ENCODE assay signal across 18 cellular contexts in the genomic region with DNA sequence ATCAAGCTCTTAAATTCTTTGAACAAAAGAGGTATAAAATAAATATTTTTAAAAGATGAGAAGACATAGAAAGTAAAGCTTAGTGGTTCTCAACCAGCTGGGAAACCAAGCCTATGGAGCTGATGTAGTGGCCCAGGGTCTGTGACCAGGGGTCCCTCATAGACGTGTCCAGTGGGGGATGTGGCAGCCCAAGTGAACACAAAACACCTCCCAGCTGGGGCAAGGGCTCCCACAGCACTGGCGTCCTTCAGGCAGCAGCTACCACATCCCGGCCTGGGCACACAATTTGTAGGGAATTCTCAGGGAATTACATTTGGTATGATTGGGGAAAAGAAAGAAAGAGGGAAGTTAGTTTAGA. TPM values are rescaled to one million over a fixed set of nuclear protein-coding genes. Genes with fewer than 3 reads are reported as not detected.
A peak's percentile ranks its signal among the peaks of the same experiment; 100 is the strongest.
DNase-seq lines count a peak whose midpoint lies in the region; ATAC-seq and TF ChIP-seq lines count a peak whose summit lies in the region.
"Had no signal": no experiment of that assay in that cellular context is flagged by ENCODE, and none has a peak within 500 bp of the region (broad histone marks: within the 10 kb centered on the region; RNA-seq: fewer than 3 reads in every experiment).

No MANE protein-coding gene starts in this region.

- H3K9me3 ChIP-seq in SK-N-SH, result no peaks in the 10 kb centered on the region
- H3K9me3 ChIP-seq in adipocyte (ENCODE audit: control insufficient read depth, low read length), result no peaks in the 10 kb centered on the region
- H3K9me3 ChIP-seq in Peyer's patch, result no peaks in the 10 kb centered on the region
- H3K9me3 ChIP-seq: BLaER1 had no signal

- H3K4me1 ChIP-seq in SK-N-SH (ENCODE audit: control insufficient read depth in 1 of 2, insufficient read depth in 2 of 2, low read depth in 1 of 2, low read length in 1 of 2), result peaks cover 0 to 2% of the 10 kb centered on the region in 2 experiments; a peak in 2 of 4 replicates
- peaks cover 20% of the 10 kb centered on the region for H3K4me1 ChIP-seq in adipocyte (ENCODE audit: control insufficient read depth, insufficient read depth, low read length)
- no peaks in the 10 kb centered on the region for H3K4me1 ChIP-seq in Peyer's patch
- H3K4me1 ChIP-seq: BLaER1 had no signal

- no peak for TF ChIP-seq CTCF in SK-N-SH (IDR thresholded peaks at IDR 0.05)
- TF ChIP-seq CTCF in natural killer cell (IDR thresholded peaks at IDR 0.05), result no peak
- TF ChIP-seq CTCF in Peyer's patch (IDR thresholded peaks at IDR 0.05), result no peak

- peak overlapping the region; percentile 47 to 70 for H3K27ac Mint-ChIP-seq in natural killer cell treated with Interleukin-12 subunit alpha and Interleukin-12 subunit beta and Interleukin-15 and Interleukin-18, amount 100 ng/mL, for 72 hours
- no peak overlapping the region for H3K27ac Mint-ChIP-seq in natural killer cell
- H3K27ac Mint-ChIP-seq in stimulated activated effector memory CD8-positive, alpha-beta T cell treated with anti-CD3 and anti-CD28 coated beads, Interleukin-12 subunit alpha, Interleukin-12 subunit beta, amount 100 ng/mL, for 72 hours, result peak overlapping the region; percentile 58
- H3K27ac Mint-ChIP-seq: CD8-positive, alpha-beta T cell had no signal

- DNase-seq in SK-N-SH, result no peak
- DNase-seq in natural killer cell treated with Interleukin-12 subunit alpha and Interleukin-12 subunit beta and Interleukin-15 and Interleukin-18, amount 100 ng/mL, for 72 hours (ENCODE audit: low spot score), result no peak
- no peak for DNase-seq in natural killer cell
- DNase-seq in adipocyte (ENCODE audit: low read depth), result no peak
- no peak for DNase-seq in stimulated activated effector memory CD8-positive, alpha-beta T cell treated with anti-CD3 and anti-CD28 coated beads, Interleukin-12 subunit alpha, Interleukin-12 subunit beta, amount 100 ng/mL, for 72 hours (ENCODE audit: low spot score in 2 of 2)
- DNase-seq in Peyer's patch, result no peak
- DNase-seq: CD8-positive, alpha-beta T cell; DMS79 treated with DMSO at 0.1 percent for 48 hours; NCI-H1436; NCI-H2081; NCI-H524; SHP77 treated with DMSO at 0.1 percent for 48 hours had no signal

- WGBS in SK-N-SH (ENCODE audit: low lambda C conversion rate), result 74% methylated on average over 3 of the region's 3 CpGs

- peaks cover 9% of the 10 kb centered on the region for H3F3A ChIP-seq in SK-N-SH (replicated peaks; ENCODE audit: insufficient read depth)

- H3K36me3 ChIP-seq in SK-N-SH (replicated peaks in 1 of 2; ENCODE audit: control insufficient read depth in 1 of 2, insufficient read depth in 2 of 2, low read length in 1 of 2), result no peaks in the 10 kb centered on the region
- H3K36me3 ChIP-seq in adipocyte (ENCODE audit: control insufficient read depth, insufficient read depth, low read length, severe bottlenecking), result no peaks in the 10 kb centered on the region
- no peaks in the 10 kb centered on the region for H3K36me3 ChIP-seq in Peyer's patch
- H3K36me3 ChIP-seq: BLaER1 had no signal

- H3K4me3 ChIP-seq in SK-N-SH (ENCODE audit: low read depth in 2 of 2, low read length in 1 of 2), result no peak overlapping the region
- H3K4me3 ChIP-seq in adipocyte (ENCODE audit: low read length), result peak overlapping the region; percentile 41
- H3K4me3 ChIP-seq in Peyer's patch, result no peak overlapping the region
- H3K4me3 ChIP-seq: BLaER1 had no signal

- POLR2A ChIA-PET in SK-N-SH (lab: Yijun Ruan, JAX), result no interaction called here

- no peaks in the 10 kb centered on the region for H3K79me2 ChIP-seq in SK-N-SH (ENCODE audit: insufficient read depth)

- peaks cover 8 to 9% of the 10 kb centered on the region in 2 donors for H3K27me3 Mint-ChIP-seq in natural killer cell treated with Interleukin-12 subunit alpha and Interleukin-12 subunit beta and Interleukin-15 and Interleukin-18, amount 100 ng/mL, for 72 hours
- peaks cover 7 to 9% of the 10 kb centered on the region in 2 donors for H3K27me3 Mint-ChIP-seq in natural killer cell (ENCODE audit: low read depth in 2 of 2)

- peak overlapping the region; percentile 24 for H3K4me3 Mint-ChIP-seq in natural killer cell treated with Interleukin-12 subunit alpha and Interleukin-12 subunit beta and Interleukin-15 and Interleukin-18, amount 100 ng/mL, for 72 hours
- H3K4me3 Mint-ChIP-seq in natural killer cell, result no peak overlapping the region
- no peak overlapping the region for H3K4me3 Mint-ChIP-seq in stimulated activated effector memory CD8-positive, alpha-beta T cell treated with anti-CD3 and anti-CD28 coated beads, Interleukin-12 subunit alpha, Interleukin-12 subunit beta, amount 100 ng/mL, for 72 hours
- H3K4me3 Mint-ChIP-seq: CD8-positive, alpha-beta T cell had no signal

- H3K27me3 ChIP-seq in SK-N-SH (ENCODE audit: insufficient read depth) (no peaks in the 10 kb centered on the region), adipocyte (replicated peaks; ENCODE audit: control insufficient read depth, insufficient read depth, low read length) (no peaks in the 10 kb centered on the region), Peyer's patch (no peaks in the 10 kb centered on the region)
- H3K27me3 ChIP-seq: BLaER1 had no signal

- peaks cover 12% of the 10 kb centered on the region for H3K36me3 Mint-ChIP-seq in natural killer cell treated with Interleukin-12 subunit alpha and Interleukin-12 subunit beta and Interleukin-15 and Interleukin-18, amount 100 ng/mL, for 72 hours
- no peaks in the 10 kb centered on the region for H3K36me3 Mint-ChIP-seq in natural killer cell
- H3K36me3 Mint-ChIP-seq in stimulated activated effector memory CD8-positive, alpha-beta T cell treated with anti-CD3 and anti-CD28 coated beads, Interleukin-12 subunit alpha, Interleukin-12 subunit beta, amount 100 ng/mL, for 72 hours, result no peaks in the 10 kb centered on the region
- H3K36me3 Mint-ChIP-seq: CD8-positive, alpha-beta T cell had no signal

- no peak for TF ChIP-seq RAD21 in SK-N-SH (IDR thresholded peaks at IDR 0.05; ENCODE audit: low read length)

- peaks cover 4% of the 10 kb centered on the region for H3K9me3 Mint-ChIP-seq in natural killer cell treated with Interleukin-12 subunit alpha and Interleukin-12 subunit beta and Interleukin-15 and Interleukin-18, amount 100 ng/mL, for 72 hours
- H3K9me3 Mint-ChIP-seq in natural killer cell, result no peaks in the 10 kb centered on the region
- H3K9me3 Mint-ChIP-seq in stimulated activated effector memory CD8-positive, alpha-beta T cell treated with anti-CD3 and anti-CD28 coated beads, Interleukin-12 subunit alpha, Interleukin-12 subunit beta, amount 100 ng/mL, for 72 hours, result no peaks in the 10 kb centered on the region
- H3K9me3 Mint-ChIP-seq: CD8-positive, alpha-beta T cell had no signal

- TF ChIP-seq EP300 in SK-N-SH (IDR thresholded peaks at IDR 0.05; ENCODE audit: borderline replicate concordance in 1 of 2, low read depth in 1 of 2, low read length in 1 of 2), result no peak

- 0 out of 2 replicates have a peak overlapping the region, but pooled peaks have one; percentile 6 for H3K4me2 ChIP-seq in SK-N-SH
- H3K4me2 ChIP-seq: BLaER1 had no signal

- no peaks in the 10 kb centered on the region for H4K20me1 ChIP-seq in SK-N-SH (ENCODE audit: insufficient read depth)
- H4K20me1 ChIP-seq: BLaER1 had no signal

- H3K9me2 ChIP-seq in SK-N-SH, result no peaks in the 10 kb centered on the region

- ATAC-seq in SK-N-SH treated with all-trans-retinoic acid at 6 μM for 48 hours, result no peak
- no peak for ATAC-seq in natural killer cell treated with Interleukin-12 subunit alpha and Interleukin-12 subunit beta and Interleukin-15 and Interleukin-18, amount 100 ng/mL, for 72 hours
- no peak for ATAC-seq in natural killer cell
- no peak for ATAC-seq in stimulated activated effector memory CD8-positive, alpha-beta T cell treated with anti-CD3 and anti-CD28 coated beads, Interleukin-12 subunit alpha, Interleukin-12 subunit beta, amount 100 ng/mL, for 72 hours
- ATAC-seq in HG03354 (IDR thresholded peaks at IDR 0.05; ENCODE audit: poor library complexity, severe bottlenecking, unreplicated experiment), result no peak
- ATAC-seq: CD8-positive, alpha-beta T cell; Panc1 had no signal

- intact Hi-C loops in natural killer cell (cut with micrococcal nuclease), result no loop called here

- CTCF ChIA-PET in SK-N-SH (lab: Yijun Ruan, JAX), result interaction anchor here (1.1 to 4.0 kb wide), 3 partner anchors 19 to 502 kb away, joined by 3 to 23 read pairs (median 3); partner anchors contain the start of gene CCDC71L

- TF ChIP-seq POLR2A in Peyer's patch (IDR thresholded peaks at IDR 0.05), result no peak

- H3K9ac ChIP-seq in SK-N-SH (no peak overlapping the region), adipocyte (ENCODE audit: low read length) (no peak overlapping the region)
- H3K9ac ChIP-seq: BLaER1 had no signal

- peak overlapping the region in 1 of 2 experiments; percentile 43; a peak in 2 of 4 replicates for H3K27ac ChIP-seq in SK-N-SH (ENCODE audit: low read depth in 2 of 2, low read length in 1 of 2)
- peak overlapping the region in 1 of 4 donors; percentile 17 for H3K27ac ChIP-seq in Peyer's patch
- H3K27ac ChIP-seq: 22Rv1, BLaER1, HL-60 had no signal

- peaks cover 11 to 19% of the 10 kb centered on the region in 2 donors for H3K4me1 Mint-ChIP-seq in natural killer cell treated with Interleukin-12 subunit alpha and Interleukin-12 subunit beta and Interleukin-15 and Interleukin-18, amount 100 ng/mL, for 72 hours (ENCODE audit: low read depth in 2 of 2)
- no peaks in the 10 kb centered on the region for H3K4me1 Mint-ChIP-seq in natural killer cell
- H3K4me1 Mint-ChIP-seq in stimulated activated effector memory CD8-positive, alpha-beta T cell treated with anti-CD3 and anti-CD28 coated beads, Interleukin-12 subunit alpha, Interleukin-12 subunit beta, amount 100 ng/mL, for 72 hours, result peaks cover 22% of the 10 kb centered on the region

- H2AFZ ChIP-seq in SK-N-SH (ENCODE audit: low read depth), result no peak overlapping the region

TF ChIP-seq in SK-N-SH, 30 proteins besides CTCF, POLR2A, EP300 and RAD21 (continues in another document):
- TF ChIP-seq SIN3A (IDR thresholded peaks at IDR 0.05; ENCODE audit: borderline replicate concordance, low read depth, low read length), result no peak
- no peak for TF ChIP-seq GABPA (IDR thresholded peaks at IDR 0.05; ENCODE audit: low read depth)
- no peak for TF ChIP-seq TCF12 (IDR thresholded peaks at IDR 0.05)

TF ChIP-seq in SK-N-SH treated with all-trans-retinoic acid at 6 μM for 48 hours, 23 proteins besides CTCF, POLR2A, EP300 and RAD21:
- TF ChIP-seq ISL1 (CRISPR knock-in tag; IDR thresholded peaks at IDR 0.05), result no peak
- no peak for TF ChIP-seq BACH2 (CRISPR knock-in tag; IDR thresholded peaks at IDR 0.05; ENCODE audit: borderline replicate concordance)
- TF ChIP-seq PPARA (CRISPR knock-in tag; IDR thresholded peaks at IDR 0.05; ENCODE audit: borderline replicate concordance), result no peak
- TF ChIP-seq GLIS3 (CRISPR knock-in tag; IDR thresholded peaks at IDR 0.05), result no peak
TF ChIP-seq in SK-N-SH treated with all-trans-retinoic acid at 6 μM for 48 hours: peak in this region for 0.

RNA-seq across cellular contexts. Expression of gene CCDC71L, which starts 17.8 kb away (rescaled TPM):
- polyA plus RNA-seq in SK-N-SH (2012; rRNA removed), result 25.8 and 30.0 TPM in 2 replicates
- polyA plus RNA-seq in SK-N-SH (2012; cell fraction: cytosol; rRNA removed), result 27.8 and 31.4 TPM in 2 replicates
- polyA plus RNA-seq in SK-N-SH (2012; cell fraction: nucleus; rRNA removed), result 20.5 and 20.6 TPM in 2 replicates
- total RNA-seq in natural killer cell treated with Interleukin-12 subunit alpha and Interleukin-12 subunit beta and Interleukin-15 and Interleukin-18, amount 100 ng/mL, for 72 hours, result 10 to 100 TPM; 28.0 to 42.7 TPM
- 10 to 100 TPM; 13.9 to 26.5 (median 14.1) TPM for total RNA-seq in natural killer cell
- 10 to 100 TPM; 20.3 to 33.8 (median 23.8) TPM for total RNA-seq in Peyer's patch

Comparison
In these comparisons a context has a peak if more than half of its experiments do, and no peak if none do; other contexts are left out.
1. H3K27ac Mint-ChIP-seq: peak in natural killer cell treated with Interleukin-12 subunit alpha and Interleukin-12 subunit beta and Interleukin-15 and Interleukin-18, amount 100 ng/mL, for 72 hours (2 of 2) and stimulated activated effector memory CD8-positive, alpha-beta T cell treated with anti-CD3 and anti-CD28 coated beads, Interleukin-12 subunit alpha, Interleukin-12 subunit beta, amount 100 ng/mL, for 72 hours (single experiment); none in natural killer cell (0 of 2).